19 cellular contexts compared by ENCODE assay signal in genomic region chr16:66251406-66252160, GRCh38.
DNase-seq lines count a peak whose midpoint lies in the region; ATAC-seq and TF ChIP-seq lines count a peak whose summit lies in the region.
"Had no signal": no experiment of that assay in that cellular context is flagged by ENCODE, and none has a peak within 500 bp of the region (broad histone marks: within the 10 kb centered on the region; RNA-seq: fewer than 3 reads in every experiment).

No MANE protein-coding gene starts in this region.

- H3K36me3 Mint-ChIP-seq in osteocyte (ENCODE audit: unreplicated experiment) = no peaks in the 10 kb centered on the region
- H3K36me3 Mint-ChIP-seq: activated naive CD4-positive, alpha-beta T cell treated with anti-CD3 and anti-CD28 coated beads, Interleukin-2, amount 10 ng/mL, durations not matched to agents 7 days and 5 days had no signal

- 72 to 74% methylated on average over 8 of the region's 8 CpGs for WGBS in heart right ventricle, 2 donors

- TF ChIP-seq CTCF in heart right ventricle (IDR thresholded peaks at IDR 0.05) (no peak), osteocyte (IDR thresholded peaks at IDR 0.05) (no peak), vagina (IDR thresholded peaks at IDR 0.05) (no peak)

- peak overlapping the region; percentile 50 for H3K4me3 Mint-ChIP-seq in osteocyte (ENCODE audit: unreplicated experiment)
- H3K4me3 Mint-ChIP-seq: activated naive CD4-positive, alpha-beta T cell treated with anti-CD3 and anti-CD28 coated beads, Interleukin-2, amount 10 ng/mL, durations not matched to agents 7 days and 5 days; nephron progenitor cell had no signal

- H3K27ac ChIP-seq in heart right ventricle (peak overlapping the region in 7 of 10 donors; percentile 5 to 55 (median 31)), vagina (peak overlapping the region; percentile 16)
- H3K27ac ChIP-seq: PC-9 had no signal

- intact Hi-C loops in heart right ventricle (cut with DNase I) = no loop called here
- intact Hi-C loops in vagina (cut with DNase I) = no loop called here

- H3K9ac ChIP-seq in adipocyte (ENCODE audit: low read length) = peak overlapping the region; percentile 40

- no peaks in the 10 kb centered on the region for H3K27me3 ChIP-seq in adipocyte (replicated peaks; ENCODE audit: control insufficient read depth, insufficient read depth, low read length)
- peaks cover 0 to 11% (median 0%) of the 10 kb centered on the region in 7 donors for H3K27me3 ChIP-seq in heart right ventricle
- no peaks in the 10 kb centered on the region for H3K27me3 ChIP-seq in vagina
- H3K27me3 ChIP-seq: testis had no signal

- peak overlapping the region; percentile 91 for H3K27ac Mint-ChIP-seq in osteocyte (ENCODE audit: unreplicated experiment)
- H3K27ac Mint-ChIP-seq: activated naive CD4-positive, alpha-beta T cell treated with anti-CD3 and anti-CD28 coated beads, Interleukin-2, amount 10 ng/mL, durations not matched to agents 7 days and 5 days; HFFc6; nephron progenitor cell had no signal

- H3K36me3 ChIP-seq in adipocyte (ENCODE audit: control insufficient read depth, insufficient read depth, low read length, severe bottlenecking) (no peaks in the 10 kb centered on the region), heart right ventricle (no peaks in the 10 kb centered on the region), vagina (no peaks in the 10 kb centered on the region)

- H3K27me3 Mint-ChIP-seq in osteocyte (ENCODE audit: unreplicated experiment) = no peaks in the 10 kb centered on the region

- ATAC-seq in heart right ventricle = peak in 5 of 8 donors; percentile 5 to 28 (median 8)
- no peak for ATAC-seq in HG03342 (IDR thresholded peaks at IDR 0.05; ENCODE audit: unreplicated experiment)
- ATAC-seq in HG02588 (IDR thresholded peaks at IDR 0.05; ENCODE audit: unreplicated experiment) = no peak

- H3K9me3 ChIP-seq in adipocyte (ENCODE audit: control insufficient read depth, low read length) (no peaks in the 10 kb centered on the region), heart right ventricle (peaks cover 0 to 4% (median 0%) of the 10 kb centered on the region in 11 donors), vagina (no peaks in the 10 kb centered on the region)
- H3K9me3 ChIP-seq: testis had no signal

- H3K4me1 Mint-ChIP-seq in osteocyte (ENCODE audit: unreplicated experiment) = peaks cover 55% of the 10 kb centered on the region
- H3K4me1 Mint-ChIP-seq: activated naive CD4-positive, alpha-beta T cell treated with anti-CD3 and anti-CD28 coated beads, Interleukin-2, amount 10 ng/mL, durations not matched to agents 7 days and 5 days had no signal

- no peak for DNase-seq in adipocyte (ENCODE audit: low read depth)
- DNase-seq in heart right ventricle = no peak
- no peak for DNase-seq in osteocyte (ENCODE audit: extremely low spot score, unreplicated experiment)
- no peak for DNase-seq in vagina (ENCODE audit: extremely low spot score in 2 of 2)
- no peak for DNase-seq in islet precursor cell
- DNase-seq: activated CD4-positive, alpha-beta T cell treated with anti-CD3 and anti-CD28 coated beads, Interleukin-2, amount 50 U/mL, for 1 hour; activated naive CD4-positive, alpha-beta T cell treated with anti-CD3 and anti-CD28 coated beads, Interleukin-2, amount 10 ng/mL, durations not matched to agents 7 days and 5 days; activated T-cell treated with anti-CD3 and anti-CD28 coated beads for 4 hours; DMS 273 treated with DMSO at 0.1 percent for 48 hours; effector CD8-positive, alpha-beta T cell; NCI-H2081 treated with DMSO at 0.1 percent for 48 hours; NCI-H748 treated with DMSO at 0.1 percent for 48 hours; nephron progenitor cell; stimulated activated CD4-positive, alpha-beta T cell treated with anti-CD3 and anti-CD28 coated beads, Interleukin-1b, Interleukin-23, amount 100 ng/mL, for 48 hours had no signal

- peaks cover 4% of the 10 kb centered on the region for H3K9me3 Mint-ChIP-seq in osteocyte (ENCODE audit: unreplicated experiment)
- H3K9me3 Mint-ChIP-seq: activated naive CD4-positive, alpha-beta T cell treated with anti-CD3 and anti-CD28 coated beads, Interleukin-2, amount 10 ng/mL, durations not matched to agents 7 days and 5 days; HFFc6; nephron progenitor cell had no signal

- H3K4me1 ChIP-seq in adipocyte (ENCODE audit: control insufficient read depth, insufficient read depth, low read length) (peaks cover 26% of the 10 kb centered on the region), heart right ventricle (peaks cover 0 to 39% (median 31%) of the 10 kb centered on the region in 9 donors), vagina (peaks cover 21% of the 10 kb centered on the region)

- no peak for TF ChIP-seq POLR2A in vagina (IDR thresholded peaks at IDR 0.05)

- H3K4me3 ChIP-seq in adipocyte (ENCODE audit: low read length) (peak overlapping the region; percentile 38), heart right ventricle (no peak overlapping the region), vagina (no peak overlapping the region)
- H3K4me3 ChIP-seq: PC-9, testis had no signal

Comparison
In these comparisons a context has a peak if more than half of its experiments do, and no peak if none do; other contexts are left out.
1. ATAC-seq: peak in heart right ventricle (5 of 8); none in HG03342 (single experiment) and HG02588 (single experiment).